In the genomic region with DNA sequence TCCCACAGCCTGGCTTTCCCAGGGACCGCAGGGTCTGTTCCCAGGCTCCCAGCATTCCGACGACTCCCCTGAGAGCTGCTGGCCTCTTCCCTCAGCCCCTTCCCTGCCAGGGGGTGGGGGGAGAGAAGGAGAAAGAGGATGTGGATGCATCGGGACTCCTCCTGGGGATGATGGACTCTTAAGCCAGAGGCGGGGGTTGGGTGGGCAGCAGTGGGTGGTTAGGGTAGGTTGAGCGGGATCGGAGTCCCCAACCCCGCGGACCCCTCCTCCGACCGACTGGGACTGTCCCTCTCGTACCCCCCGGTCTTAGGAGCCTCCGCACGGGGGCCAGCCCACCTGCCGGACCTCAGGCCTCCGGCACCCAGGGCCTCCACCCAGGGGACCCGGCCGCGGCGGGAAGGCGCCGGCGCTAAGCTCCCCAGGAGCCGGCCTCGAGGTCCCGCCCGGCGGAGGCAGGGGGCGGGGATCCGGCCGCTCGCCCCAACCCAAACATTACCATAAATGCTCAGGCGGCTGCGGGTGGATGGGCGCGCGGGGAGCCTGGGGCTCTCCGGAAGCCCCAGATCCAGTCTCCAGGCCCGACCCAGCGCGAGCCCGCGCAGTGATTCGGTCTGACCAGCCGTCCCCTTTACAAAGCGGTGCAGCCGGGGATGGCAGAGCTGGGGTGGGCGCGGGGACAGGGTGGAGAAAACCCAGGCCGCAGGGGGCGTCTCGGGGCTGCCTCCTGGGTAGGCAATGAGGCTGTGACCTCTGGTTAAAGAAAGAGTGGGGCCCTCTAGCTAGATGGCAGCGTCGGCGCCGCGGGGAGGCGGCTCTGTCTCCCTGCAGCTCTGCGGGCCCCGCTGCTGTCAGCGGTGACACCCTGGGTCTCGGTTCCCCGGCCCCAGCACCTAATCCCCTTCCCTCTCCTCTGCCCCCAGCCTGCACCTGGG, we compare ENCODE assay signal across 8 cellular contexts. TPM values are rescaled to one million over a fixed set of nuclear protein-coding genes. Genes with fewer than 3 reads are reported as not detected.
DNase-seq lines count a peak whose midpoint lies in the region; ATAC-seq and TF ChIP-seq lines count a peak whose summit lies in the region.

No MANE protein-coding gene starts in this region.

- H3K9me3 ChIP-seq in right lobe of liver: no peaks in the 10 kb centered on the region

- peaks cover 0 to 24% (median 4%) of the 10 kb centered on the region in 4 donors for H3K4me1 ChIP-seq in right lobe of liver

- ATAC-seq in HG03108 (IDR thresholded peaks at IDR 0.05; ENCODE audit: unreplicated experiment) (peak; percentile 31), right lobe of liver (peak; percentile 32 to 47 (median 45)), HG02970 (IDR thresholded peaks at IDR 0.05; ENCODE audit: low FRiP score, unreplicated experiment) (no peak)

- intact Hi-C loops in right lobe of liver (cut with DNase I): no loop called here

- WGBS in right lobe of liver (ENCODE audit: insufficient coverage, low coverage, low lambda C conversion rate, missing lambda C conversion rate): 2% methylated on average over 22 of the region's 64 CpGs

- TF ChIP-seq POLR2A in right lobe of liver (IDR thresholded peaks at IDR 0.05): peak; percentile 21

- H3K36me3 ChIP-seq in right lobe of liver: no peaks in the 10 kb centered on the region

- H3K27ac ChIP-seq in right lobe of liver: peak overlapping the region; percentile 44 to 75 (median 50)

- H3K4me3 ChIP-seq in right lobe of liver: peak overlapping the region; percentile 39 to 48 (median 42)

- peak; percentile 83 for DNase-seq in activated CD8-positive, alpha-beta memory T cell treated with anti-CD3 and anti-CD28 coated beads, Interleukin-2, amount 50 U/mL, for 48 hours
- DNase-seq in activated CD8-positive, alpha-beta memory T cell treated with anti-CD3 and anti-CD28 coated beads, Interleukin-2, amount 50 U/mL, for 4 hours: no peak
- DNase-seq in T-helper 22 cell (ENCODE audit: low read depth): peak; percentile 23
- DNase-seq in dermis blood vessel endothelial cell: peak; percentile 86
- DNase-seq in right lobe of liver: peak; percentile 54 to 68 (median 63)
- peak; percentile 45 for DNase-seq in stimulated activated naive CD4-positive, alpha-beta T cell treated with Interleukin-2 at 50 U/mL for 16 hours (lab: John Stamatoyannopoulos, UW)

- TF ChIP-seq CTCF in right lobe of liver (IDR thresholded peaks at IDR 0.05): no peak

- H3K27me3 ChIP-seq in right lobe of liver: peaks cover 0 to 4% of the 10 kb centered on the region in 2 donors

RNA-seq across cellular contexts. Expression of gene MCAM, which starts 3.9 kb away (rescaled TPM):
- total RNA-seq in dermis blood vessel endothelial cell (1,172 and 1,718 TPM in 2 replicates), right lobe of liver (10 to 100 TPM in 4 of 6 experiments, 1 to 10 TPM in 2; 1.8 to 28.7 (median 12.5) TPM)

RNA-seq across cellular contexts. Expression of gene RNF26, which starts 13.5 kb away (rescaled TPM):
- total RNA-seq in dermis blood vessel endothelial cell (3.2 and 16.8 TPM in 2 replicates), right lobe of liver (10 to 100 TPM; 12.9 to 18.1 (median 15.1) TPM)

RNA-seq across cellular contexts. Expression of gene C1QTNF5, which starts 19.8 kb away (rescaled TPM):
- 60.2 and 127 TPM in 2 replicates for total RNA-seq in dermis blood vessel endothelial cell
- total RNA-seq in right lobe of liver: 1 to 10 TPM; 2.8 to 6.3 (median 4.8) TPM

RNA-seq across cellular contexts. Expression of gene MFRP, which starts 25.6 kb away (rescaled TPM):
- total RNA-seq in dermis blood vessel endothelial cell: not detected in 2 replicates
- total RNA-seq in right lobe of liver: not detected

Comparison
In these comparisons a context has a peak if more than half of its experiments do, and no peak if none do; other contexts are left out.
1. RNA of gene MCAM, which starts 3.9 kb away (total RNA-seq): 1,172 to 1,718 TPM in dermis blood vessel endothelial cell; 1.8 to 28.7 TPM in right lobe of liver; every median in the first group is over 10 times any median in the second.